In the genomic region with DNA sequence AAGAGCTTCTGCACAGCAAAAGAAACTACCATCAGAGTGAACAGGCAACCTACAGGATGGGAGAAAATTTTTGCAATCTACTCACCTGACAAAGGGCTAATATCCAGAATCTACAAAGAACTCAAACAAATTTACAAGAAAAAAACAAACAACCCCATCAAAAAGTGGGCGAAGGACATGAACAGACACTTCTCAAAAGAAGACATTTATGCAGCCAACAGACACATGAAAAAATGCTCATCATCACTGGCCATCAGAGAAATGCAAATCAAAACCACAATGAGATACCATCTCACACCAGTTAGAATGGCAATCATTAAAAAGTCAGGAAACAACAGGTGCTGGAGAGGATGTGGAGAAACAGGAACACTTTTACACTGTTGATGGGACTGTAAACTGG, we compare ENCODE assay signal across 1 cellular context.
TF ChIP-seq lines count a peak whose summit lies in the region.
"Not testable (repeated sequence)": the region's sequence is repeated elsewhere in the genome, so short reads cannot be mapped to it uniquely, and the experiment has no call there.

No MANE protein-coding gene starts in this region.

- H3K4me3 ChIP-seq in HEK293 (ENCODE audit: low read depth, low read length) = not testable (repeated sequence)

- CTCF ChIA-PET in HEK293 (lab: Yijun Ruan, JAX) = not testable (repeated sequence)

- POLR2A ChIA-PET in HEK293 (lab: Yijun Ruan, JAX) = not testable (repeated sequence)

- not testable (repeated sequence) for H3K9me3 ChIP-seq in HEK293 (ENCODE audit: control insufficient read depth, insufficient read depth, low read depth, low read length)

- TF ChIP-seq CTCF in HEK293 (tag by site-specific recombination; IDR thresholded peaks at IDR 0.05) = not testable (repeated sequence)

- H3K36me3 ChIP-seq in HEK293 (ENCODE audit: control insufficient read depth in 2 of 2, insufficient read depth in 1 of 2, low read length in 2 of 2) = not testable (repeated sequence)

- H3K27ac ChIP-seq in HEK293 (ENCODE audit: extremely low read depth, low read depth, low read length) = not testable (repeated sequence)

- H3K4me1 ChIP-seq in HEK293 (ENCODE audit: control insufficient read depth, insufficient read depth, low read length) = not testable (repeated sequence)

TF ChIP-seq in HEK293, 187 proteins besides CTCF, POLR2A, EP300 and RAD21:
- TF ChIP-seq SCRT2 (tag by site-specific recombination; IDR thresholded peaks at IDR 0.05) = 0 out of 2 replicates have a peak, but pooled peaks have one; percentile 12
